ENCODE assay signal across 28 cellular contexts in genomic region chr6:20286968-20287565, GRCh38.
A peak's percentile ranks its signal among the peaks of the same experiment; 100 is the strongest.
DNase-seq lines count a peak whose midpoint lies in the region; ATAC-seq and TF ChIP-seq lines count a peak whose summit lies in the region.
"Had no signal": no experiment of that assay in that cellular context is flagged by ENCODE, and none has a peak within 500 bp of the region (broad histone marks: within the 10 kb centered on the region; RNA-seq: fewer than 3 reads in every experiment).

No MANE protein-coding gene starts in this region.

- H3K4me2 ChIP-seq in PC-3 (ENCODE audit: low read length): no peak overlapping the region

- intact Hi-C loops in PC-3 (cut with micrococcal nuclease): loop anchor here (5.0 kb wide), 1 partner anchor 75 kb away; the partner anchor contains the start of gene MBOAT1
- intact Hi-C loops in transverse colon (cut with DNase I; ENCODE audit: low total_unique reads): no loop called here

- TF ChIP-seq POLR2A in transverse colon (IDR thresholded peaks at IDR 0.05): no peak

- no peak overlapping the region for H2AFZ ChIP-seq in PC-3 (ENCODE audit: low read length)

- POLR2A ChIA-PET in PC-3 (lab: Charles Lee; ENCODE audit: unreplicated experiment): no interaction called here

- ATAC-seq in GM18867 (IDR thresholded peaks at IDR 0.05; ENCODE audit: unreplicated experiment) (peak; percentile 49), HG02870 (IDR thresholded peaks at IDR 0.05; ENCODE audit: unreplicated experiment) (peak; percentile 39), PC-3 (peak; percentile 42), GM21619 (IDR thresholded peaks at IDR 0.05; ENCODE audit: unreplicated experiment) (no peak)
- ATAC-seq: activated naive CD8-positive, alpha-beta T cell treated with anti-CD3 and anti-CD28 coated beads, Interleukin-2, amount 50 U/mL, for 24 hours; body of pancreas; Right ventricle myocardium inferior; stimulated activated naive CD8-positive, alpha-beta T cell treated with anti-CD3 and anti-CD28 coated beads, Interleukin-15, amount 100 ng/mL, for 72 hours had no signal

- H4K20me1 ChIP-seq in PC-3 (ENCODE audit: low read length): no peaks in the 10 kb centered on the region

- TF ChIP-seq CTCF in PC-3 (conservative IDR thresholded peaks at IDR 0.05; ENCODE audit: low read depth, low read length): no peak
- no peak for TF ChIP-seq CTCF in transverse colon (IDR thresholded peaks at IDR 0.05)

- H3K4me1 Mint-ChIP-seq in immature natural killer cell: peaks cover 5 to 10% of the 10 kb centered on the region in 2 donors

- no peaks in the 10 kb centered on the region for H3K79me2 ChIP-seq in PC-3 (ENCODE audit: low read length)

- H3K27me3 ChIP-seq in PC-3 (ENCODE audit: low read length) (no peaks in the 10 kb centered on the region), transverse colon (no peaks in the 10 kb centered on the region)
- H3K27me3 ChIP-seq: body of pancreas, ovary had no signal

- peak; percentile 72 for DNase-seq in PC-3
- peak; percentile 57 for DNase-seq in fibroblast of peridontal ligament (ENCODE audit: extremely low read depth)
- DNase-seq in immature natural killer cell: no peak
- DNase-seq in NCI-H2171 (lab: John Stamatoyannopoulos, UW): no peak
- DNase-seq in transverse colon: no peak
- DNase-seq: activated CD4-positive, alpha-beta T cell treated with anti-CD3 and anti-CD28 coated beads, Interleukin-2, amount 10 ng/mL, durations not matched to agents 24 days and 14 days; activated naive CD8-positive, alpha-beta T cell treated with anti-CD3 and anti-CD28 coated beads, Interleukin-2, amount 50 U/mL, for 24 hours; activated T-cell treated with anti-CD3 and anti-CD28 coated beads, Interleukin-2, amount 50 U/mL, for 24 hours; body of pancreas; cerebellar nuclear complex; EL; H7; head of caudate nucleus; Karpas-422; kidney glomerular epithelial cell; NCI-H1694 treated with DMSO at 0.1 percent for 48 hours; NCI-H524 treated with DMSO at 0.1 percent for 48 hours; ovary; retina; small intestine; stimulated activated naive CD8-positive, alpha-beta T cell treated with anti-CD3 and anti-CD28 coated beads, Interleukin-15, amount 100 ng/mL, for 72 hours had no signal

- TF ChIP-seq EP300 in transverse colon (IDR thresholded peaks at IDR 0.05; ENCODE audit: low read depth): no peak

- H3K9me2 ChIP-seq in PC-3 (replicated peaks; ENCODE audit: low read length): no peaks in the 10 kb centered on the region

- 74 to 88% methylated on average over 1 of the region's 1 CpG for whole genome bisulfite sequencing in transverse colon (ENCODE audit: low coverage in 1 of 2), 2 donors

- H3K9me3 ChIP-seq in PC-3 (ENCODE audit: low read length) (no peaks in the 10 kb centered on the region), transverse colon (no peaks in the 10 kb centered on the region)
- H3K9me3 ChIP-seq: body of pancreas, ovary had no signal

- H3K27me3 Mint-ChIP-seq in immature natural killer cell (ENCODE audit: low read depth in 3 of 3): peaks cover 6 to 19% (median 6%) of the 10 kb centered on the region in 3 donors

- in situ Hi-C loops in transverse colon (cut with MboI; ENCODE audit: low pct_ligation_motif_present in 1 of 4, low pct_unique_long_range_greater_than_20kb in 1 of 4, low sequenced_read_pairs in 3 of 4): loop anchor here in 1 of 4 donors (5.0 kb wide), 1 partner anchor 240 kb away; no protein-coding TSS in a partner anchor

- H3K36me3 ChIP-seq in PC-3 (ENCODE audit: low read depth, low read length) (no peaks in the 10 kb centered on the region), transverse colon (no peaks in the 10 kb centered on the region)
- H3K36me3 ChIP-seq: ovary had no signal

- H3K36me3 Mint-ChIP-seq in immature natural killer cell: no peaks in the 10 kb centered on the region
- H3K36me3 Mint-ChIP-seq: CD14-positive monocyte had no signal

- H3K27ac ChIP-seq in PC-3 (ENCODE audit: low read length) (0 out of 2 replicates have a peak overlapping the region, but pooled peaks have one; percentile 3), transverse colon (no peak overlapping the region)
- H3K27ac ChIP-seq: body of pancreas, ovary, VCaP had no signal

- H3K4me1 ChIP-seq in PC-3 (ENCODE audit: insufficient read depth, low read length): peaks cover 9% of the 10 kb centered on the region
- H3K4me1 ChIP-seq in transverse colon: peaks cover 0 to 7% (median 1%) of the 10 kb centered on the region in 4 donors
- H3K4me1 ChIP-seq: body of pancreas had no signal

- H3K27ac Mint-ChIP-seq in immature natural killer cell: no peak overlapping the region
- H3K27ac Mint-ChIP-seq: activated CD4-positive, alpha-beta T cell treated with anti-CD3 and anti-CD28 coated beads, Interleukin-2, amount 10 ng/mL, durations not matched to agents 24 days and 14 days; activated naive CD8-positive, alpha-beta T cell treated with anti-CD3 and anti-CD28 coated beads, Interleukin-2, amount 50 U/mL, for 24 hours; activated T-cell treated with anti-CD3 and anti-CD28 coated beads, Interleukin-2, amount 50 U/mL, for 24 hours; CD14-positive monocyte; stimulated activated naive CD8-positive, alpha-beta T cell treated with anti-CD3 and anti-CD28 coated beads, Interleukin-15, amount 100 ng/mL, for 72 hours had no signal

- CTCF ChIA-PET in PC-3 (lab: Charles Lee): no interaction called here

- no peak overlapping the region for H3K9ac ChIP-seq in PC-3 (ENCODE audit: low read length)

- no peak overlapping the region for H3K4me3 Mint-ChIP-seq in immature natural killer cell
- H3K4me3 Mint-ChIP-seq: activated CD4-positive, alpha-beta T cell treated with anti-CD3 and anti-CD28 coated beads, Interleukin-2, amount 10 ng/mL, durations not matched to agents 24 days and 14 days; activated naive CD8-positive, alpha-beta T cell treated with anti-CD3 and anti-CD28 coated beads, Interleukin-2, amount 50 U/mL, for 24 hours; activated T-cell treated with anti-CD3 and anti-CD28 coated beads, Interleukin-2, amount 50 U/mL, for 24 hours; CD14-positive monocyte; stimulated activated naive CD8-positive, alpha-beta T cell treated with anti-CD3 and anti-CD28 coated beads, Interleukin-15, amount 100 ng/mL, for 72 hours had no signal

- H3F3A ChIP-seq in PC-3 (ENCODE audit: low read length, unreplicated experiment): no peaks in the 10 kb centered on the region

- no peak overlapping the region for H3K4me3 ChIP-seq in PC-3 (ENCODE audit: low read length)
- H3K4me3 ChIP-seq in transverse colon: no peak overlapping the region
- H3K4me3 ChIP-seq: body of pancreas, lung, ovary had no signal

- no TSS peak for BruUV-seq in PC-3 (replicated peaks; lab: Mats Ljungman, UMichigan)

- H3K9me3 Mint-ChIP-seq in immature natural killer cell: no peaks in the 10 kb centered on the region

Comparison
In these comparisons a context has a peak if more than half of its experiments do, and no peak if none do; other contexts are left out.
1. DNase-seq: peak in PC-3 (single experiment) and fibroblast of peridontal ligament (single experiment); none in immature natural killer cell (0 of 3), NCI-H2171 (single experiment) and transverse colon (single experiment).